ENCODE assay signal across 8 cellular contexts in the genomic region with DNA sequence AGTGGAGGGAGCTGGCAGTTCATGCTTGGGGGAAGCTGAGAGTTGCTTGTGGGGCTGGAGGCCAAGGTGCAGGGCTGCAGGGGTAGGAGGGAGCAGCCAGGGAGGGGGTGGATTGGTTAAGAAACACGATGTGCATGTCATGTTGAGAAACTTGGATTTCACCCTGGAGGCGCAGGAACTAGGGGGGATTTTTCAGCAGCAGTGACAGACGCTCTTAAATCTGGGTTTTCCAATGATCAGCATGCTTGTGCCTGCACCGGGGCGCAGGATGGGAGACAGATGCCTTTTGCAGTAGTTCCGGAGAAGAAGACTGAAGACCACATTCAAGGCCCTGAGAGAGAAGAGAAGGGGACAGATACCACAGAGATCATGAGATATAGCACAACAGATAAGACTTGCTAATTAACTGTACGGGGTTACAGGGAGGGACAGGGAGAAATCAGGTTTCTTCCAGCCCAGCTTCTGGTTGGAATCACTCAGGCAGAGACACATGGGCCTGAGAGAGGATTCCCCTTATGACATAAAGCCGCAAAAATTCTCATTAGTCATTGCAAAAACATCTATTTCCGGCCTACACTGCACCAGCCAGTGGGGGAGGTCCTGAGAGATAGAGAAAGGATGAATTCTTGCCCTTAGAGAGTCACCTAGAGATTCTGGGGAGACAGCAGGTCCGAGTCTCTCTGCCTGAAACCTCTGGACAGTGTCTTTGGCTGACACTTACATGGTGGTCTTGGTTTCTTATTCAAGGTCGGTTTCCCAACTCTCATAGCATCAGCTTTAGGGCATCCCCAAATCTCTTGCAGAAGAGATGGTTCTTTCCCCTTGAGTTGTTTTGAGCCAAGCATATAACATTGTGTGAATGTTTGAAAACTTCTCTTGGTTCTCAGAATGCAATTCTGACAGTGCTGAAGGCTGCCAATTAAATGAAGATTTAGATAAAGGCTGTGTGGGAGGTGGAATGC. TPM values are rescaled to one million over a fixed set of nuclear protein-coding genes. Genes with fewer than 3 reads are reported as not detected.
DNase-seq lines count a peak whose midpoint lies in the region; ATAC-seq and TF ChIP-seq lines count a peak whose summit lies in the region.

No MANE protein-coding gene starts in this region.

- H3K79me2 ChIP-seq in smooth muscle cell (ENCODE audit: low read depth): no peaks in the 10 kb centered on the region

- H3K4me3 Mint-ChIP-seq in CD8-positive, alpha-beta T cell: peak overlapping the region; percentile 58
- peak overlapping the region; percentile 46 for H3K4me3 Mint-ChIP-seq in activated CD4-positive, alpha-beta T cell treated with anti-CD3 and anti-CD28 coated beads, Interleukin-2, amount 10 ng/mL, durations not matched to agents 7 days and 5 days

- DNase-seq in CD8-positive, alpha-beta T cell: peak in 6 of 7 experiments; percentile 1 to 51 (median 21)
- DNase-seq in HK-2 (ENCODE audit: unreplicated experiment) (peak; percentile 69), fibroblast of mammary gland (ENCODE audit: low read depth) (peak; percentile 85), smooth muscle cell (lab: John Stamatoyannopoulos, UW; ENCODE audit: unreplicated experiment) (no peak), tibial artery (no peak), D341Med (ENCODE audit: low spot score) (no peak)
- DNase-seq in activated CD4-positive, alpha-beta T cell treated with anti-CD3 and anti-CD28 coated beads, Interleukin-2, amount 10 ng/mL, durations not matched to agents 7 days and 5 days: peak; percentile 70

- no peaks in the 10 kb centered on the region for H3K27me3 Mint-ChIP-seq in CD8-positive, alpha-beta T cell (ENCODE audit: low read depth)
- H3K27me3 Mint-ChIP-seq in activated CD4-positive, alpha-beta T cell treated with anti-CD3 and anti-CD28 coated beads, Interleukin-2, amount 10 ng/mL, durations not matched to agents 7 days and 5 days: peaks cover 2% of the 10 kb centered on the region

- POLR2A ChIA-PET in CD8-positive, alpha-beta T cell (lab: Charles Lee): interaction anchor here (0.6 to 0.9 kb wide), 4 partner anchors 12 to 602 kb away, joined by 3 to 5 read pairs (median 4); no protein-coding TSS in a partner anchor
- POLR2A ChIA-PET in activated CD4-positive, alpha-beta T cell treated with anti-CD3 and anti-CD28 coated beads, Interleukin-2, amount 10 ng/mL, durations not matched to agents 7 days and 5 days (lab: Charles Lee): no interaction called here

- no peaks in the 10 kb centered on the region for H3K27me3 ChIP-seq in CD8-positive, alpha-beta T cell (ENCODE audit: insufficient read depth, low read length)
- H3K27me3 ChIP-seq in smooth muscle cell (ENCODE audit: low read depth): no peaks in the 10 kb centered on the region
- H3K27me3 ChIP-seq in tibial artery: no peaks in the 10 kb centered on the region

- H4K20me1 ChIP-seq in smooth muscle cell (ENCODE audit: low read depth): no peaks in the 10 kb centered on the region

- H3K36me3 Mint-ChIP-seq in CD8-positive, alpha-beta T cell: no peaks in the 10 kb centered on the region
- H3K36me3 Mint-ChIP-seq in activated CD4-positive, alpha-beta T cell treated with anti-CD3 and anti-CD28 coated beads, Interleukin-2, amount 10 ng/mL, durations not matched to agents 7 days and 5 days (ENCODE audit: low read depth): peaks cover 7% of the 10 kb centered on the region

- peak overlapping the region; percentile 90 for H3K27ac Mint-ChIP-seq in CD8-positive, alpha-beta T cell
- peak overlapping the region; percentile 96 for H3K27ac Mint-ChIP-seq in activated CD4-positive, alpha-beta T cell treated with anti-CD3 and anti-CD28 coated beads, Interleukin-2, amount 10 ng/mL, durations not matched to agents 7 days and 5 days

- no peak overlapping the region for H3K27ac ChIP-seq in CD8-positive, alpha-beta T cell (ENCODE audit: low read depth, low read length)
- peak overlapping the region; percentile 87 for H3K27ac ChIP-seq in smooth muscle cell (ENCODE audit: low read depth)
- peak overlapping the region in 1 of 2 donors; percentile 15 for H3K27ac ChIP-seq in tibial artery

- H2AFZ ChIP-seq in smooth muscle cell (ENCODE audit: low read depth): no peak overlapping the region

- H3K36me3 ChIP-seq in CD8-positive, alpha-beta T cell (ENCODE audit: insufficient read depth, low read length): no peaks in the 10 kb centered on the region
- no peaks in the 10 kb centered on the region for H3K36me3 ChIP-seq in smooth muscle cell (ENCODE audit: low read depth)
- no peaks in the 10 kb centered on the region for H3K36me3 ChIP-seq in tibial artery

- H3K9ac ChIP-seq in smooth muscle cell (ENCODE audit: low read depth): peak overlapping the region; percentile 70

- H3K4me3 ChIP-seq in CD8-positive, alpha-beta T cell (ENCODE audit: low read depth, low read length): no peak overlapping the region
- H3K4me3 ChIP-seq in fibroblast of mammary gland (ENCODE audit: control insufficient read depth, low read depth, low read length) (no peak overlapping the region), smooth muscle cell (no peak overlapping the region), tibial artery (no peak overlapping the region)

- no peak for TF ChIP-seq CTCF in CD8-positive, alpha-beta T cell (IDR thresholded peaks at IDR 0.05)
- TF ChIP-seq CTCF in fibroblast of mammary gland (conservative IDR thresholded peaks at IDR 0.05; ENCODE audit: control insufficient read depth, insufficient read depth, low read depth, low read length) (no peak), smooth muscle cell (IDR thresholded peaks at IDR 0.05; ENCODE audit: borderline replicate concordance, insufficient read depth, poor library complexity, severe bottlenecking) (no peak), tibial artery (IDR thresholded peaks at IDR 0.05) (no peak)

- 6% methylated on average over 11 of the region's 11 CpGs for WGBS in smooth muscle cell (ENCODE audit: low lambda C conversion rate)

- H3K4me1 Mint-ChIP-seq in CD8-positive, alpha-beta T cell (ENCODE audit: low read depth): peaks cover 88% of the 10 kb centered on the region
- H3K4me1 Mint-ChIP-seq in activated CD4-positive, alpha-beta T cell treated with anti-CD3 and anti-CD28 coated beads, Interleukin-2, amount 10 ng/mL, durations not matched to agents 7 days and 5 days: peaks cover 97% of the 10 kb centered on the region

- peaks cover 18% of the 10 kb centered on the region for H3F3A ChIP-seq in smooth muscle cell (ENCODE audit: low read depth)

- peak; percentile 62 for ATAC-seq in CD8-positive, alpha-beta T cell
- ATAC-seq in GM21367 (IDR thresholded peaks at IDR 0.05; ENCODE audit: unreplicated experiment): peak; percentile 62

- H3K9me3 ChIP-seq in CD8-positive, alpha-beta T cell (ENCODE audit: low read length): no peaks in the 10 kb centered on the region
- no peaks in the 10 kb centered on the region for H3K9me3 ChIP-seq in smooth muscle cell (replicated peaks; ENCODE audit: low read depth)
- no peaks in the 10 kb centered on the region for H3K9me3 ChIP-seq in tibial artery

- CTCF ChIA-PET in CD8-positive, alpha-beta T cell (lab: Charles Lee): interaction anchor here (1.7 to 4.5 kb wide), 3 partner anchors 13 to 18 kb away, joined by 4 to 27 read pairs (median 11); no protein-coding TSS in a partner anchor
- CTCF ChIA-PET in activated CD4-positive, alpha-beta T cell treated with anti-CD3 and anti-CD28 coated beads, Interleukin-2, amount 10 ng/mL, durations not matched to agents 7 days and 5 days (lab: Charles Lee): interaction anchor here (0.8 to 1.1 kb wide), 2 partner anchors 10 to 1561 kb away, joined by 3 to 4 read pairs; no protein-coding TSS in a partner anchor

- intact Hi-C loops in CD8-positive, alpha-beta T cell (cut with DNase I, micrococcal nuclease): loop anchor here (2.0 to 10.0 kb wide), 3 partner anchors 17 to 1649 kb away; a partner anchor contains a TSS
- intact Hi-C loops in tibial artery (cut with DNase I; ENCODE audit: low total_unique reads): no loop called here

- peak overlapping the region; percentile 71 for H3K4me2 ChIP-seq in smooth muscle cell

- H3K4me1 ChIP-seq in CD8-positive, alpha-beta T cell (ENCODE audit: insufficient read depth, low read length): peaks cover 63% of the 10 kb centered on the region
- H3K4me1 ChIP-seq in smooth muscle cell (ENCODE audit: low read depth) (peaks cover 9% of the 10 kb centered on the region), tibial artery (peaks cover 0 to 40% (median 22%) of the 10 kb centered on the region in 4 donors)

- no peaks in the 10 kb centered on the region for H3K9me3 Mint-ChIP-seq in CD8-positive, alpha-beta T cell
- peaks cover 9% of the 10 kb centered on the region for H3K9me3 Mint-ChIP-seq in activated CD4-positive, alpha-beta T cell treated with anti-CD3 and anti-CD28 coated beads, Interleukin-2, amount 10 ng/mL, durations not matched to agents 7 days and 5 days

RNA-seq across cellular contexts. Expression of a gene that starts 27.1 kb away (rescaled TPM):
- total RNA-seq in CD8-positive, alpha-beta T cell: not detected
- total RNA-seq in activated CD4-positive, alpha-beta T cell treated with anti-CD3 and anti-CD28 coated beads, Interleukin-2, amount 10 ng/mL, durations not matched to agents 7 days and 5 days: not detected
- total RNA-seq in smooth muscle cell: 12.5 and 32.2 TPM in 2 replicates
- 10.8 and 12.1 TPM in 2 replicates for polyA plus RNA-seq in smooth muscle cell

Comparison
In these comparisons a context has a peak if more than half of its experiments do, and no peak if none do; other contexts are left out.
1. DNase-seq: peak in CD8-positive, alpha-beta T cell (6 of 7), HK-2 (single experiment), activated CD4-positive, alpha-beta T cell treated with anti-CD3 and anti-CD28 coated beads, Interleukin-2, amount 10 ng/mL, durations not matched to agents 7 days and 5 days (single experiment) and fibroblast of mammary gland (single experiment); none in smooth muscle cell (single experiment), tibial artery (0 of 2) and D341Med (single experiment).
2. RNA of a gene that starts 27.1 kb away (total RNA-seq): 12.5 to 32.2 TPM in smooth muscle cell; not detected in CD8-positive, alpha-beta T cell and not detected in activated CD4-positive, alpha-beta T cell treated with anti-CD3 and anti-CD28 coated beads, Interleukin-2, amount 10 ng/mL, durations not matched to agents 7 days and 5 days; every median in the first group is over 10 times any median in the second.